1 cellular context compared by ENCODE assay signal in genomic region chr2:10012963-10013461, GRCh38.
TF ChIP-seq lines count a peak whose summit lies in the region.

No MANE protein-coding gene starts in this region.

TF ChIP-seq in GM12891, 5 proteins besides CTCF, POLR2A, EP300 and RAD21:
- no peak for TF ChIP-seq POLR2AphosphoS5 (IDR thresholded peaks at IDR 0.05; ENCODE audit: low read depth, low read length)
- no peak for TF ChIP-seq TAF1 (IDR thresholded peaks at IDR 0.05; ENCODE audit: low read depth, low read length)
- TF ChIP-seq PAX5 (IDR thresholded peaks at IDR 0.05; ENCODE audit: insufficient read depth, low read length, severe bottlenecking), result no peak
- no peak for TF ChIP-seq SPI1 (IDR thresholded peaks at IDR 0.05; ENCODE audit: low read depth, low read length)
- TF ChIP-seq POU2F2 (IDR thresholded peaks at IDR 0.05; ENCODE audit: low read depth, low read length), result no peak
